24 cellular contexts compared by ENCODE assay signal in the genomic region with DNA sequence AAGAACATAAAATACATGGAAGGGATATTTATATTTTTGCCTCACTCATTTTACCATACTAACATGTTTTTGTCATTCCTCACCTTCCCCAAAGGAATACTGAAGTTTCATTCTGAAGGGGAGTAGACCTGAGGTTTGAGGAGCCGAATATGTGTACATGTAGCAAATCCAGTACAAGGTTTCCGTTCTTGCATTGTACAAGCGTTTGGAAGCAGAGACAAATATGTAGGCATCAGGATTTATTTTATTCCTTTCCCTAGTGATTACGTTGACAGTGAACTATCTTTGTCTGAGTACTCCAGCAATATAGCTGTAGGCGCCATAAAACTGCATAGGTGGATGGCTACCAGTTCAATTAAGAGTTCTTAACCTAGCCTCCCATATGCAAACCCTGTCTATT.
DNase-seq lines count a peak whose midpoint lies in the region; ATAC-seq and TF ChIP-seq lines count a peak whose summit lies in the region.
"Had no signal": no experiment of that assay in that cellular context is flagged by ENCODE, and none has a peak within 500 bp of the region (broad histone marks: within the 10 kb centered on the region; RNA-seq: fewer than 3 reads in every experiment).

No MANE protein-coding gene starts in this region.

- H3K4me3 Mint-ChIP-seq in effector memory CD8-positive, alpha-beta T cell: no peak overlapping the region
- H3K4me3 Mint-ChIP-seq: CD4-positive, alpha-beta T cell; H9; HFFc6; IgD-negative memory B cell had no signal

- H3K9ac ChIP-seq in adipocyte (ENCODE audit: low read length): peak overlapping the region; percentile 2
- H3K9ac ChIP-seq: BLaER1 had no signal

- H3K27ac Mint-ChIP-seq in effector memory CD8-positive, alpha-beta T cell: no peak overlapping the region
- H3K27ac Mint-ChIP-seq: CD4-positive, alpha-beta T cell; H9; HFFc6; IgD-negative memory B cell had no signal

- no peaks in the 10 kb centered on the region for H3K27me3 Mint-ChIP-seq in effector memory CD8-positive, alpha-beta T cell
- H3K27me3 Mint-ChIP-seq: CD4-positive, alpha-beta T cell had no signal

- no peaks in the 10 kb centered on the region for H3K9me3 ChIP-seq in adipocyte (ENCODE audit: control insufficient read depth, low read length)
- H3K9me3 ChIP-seq in prostate gland: no peaks in the 10 kb centered on the region
- H3K9me3 ChIP-seq: A549, BLaER1, Caco-2 had no signal

- H3K27me3 ChIP-seq in adipocyte (replicated peaks; ENCODE audit: control insufficient read depth, insufficient read depth, low read length): no peaks in the 10 kb centered on the region
- H3K27me3 ChIP-seq in prostate gland (replicated peaks; ENCODE audit: insufficient read depth): no peaks in the 10 kb centered on the region
- H3K27me3 ChIP-seq: BLaER1 had no signal

- 91% methylated on average over 5 of the region's 5 CpGs for WGBS in prostate gland

- H3K36me3 ChIP-seq in adipocyte (ENCODE audit: control insufficient read depth, insufficient read depth, low read length, severe bottlenecking) (no peaks in the 10 kb centered on the region), prostate gland (no peaks in the 10 kb centered on the region)
- H3K36me3 ChIP-seq: BLaER1 had no signal

- no peaks in the 10 kb centered on the region for H3K36me3 Mint-ChIP-seq in effector memory CD8-positive, alpha-beta T cell (ENCODE audit: insufficient read depth)
- H3K36me3 Mint-ChIP-seq: IgD-negative memory B cell had no signal

- intact Hi-C loops in prostate gland (cut with DNase I): no loop called here

- TF ChIP-seq CTCF in prostate gland (IDR thresholded peaks at IDR 0.05): no peak

- no peak for TF ChIP-seq POLR2A in prostate gland (IDR thresholded peaks at IDR 0.05)

- peaks cover 8 to 31% of the 10 kb centered on the region in 2 donors for H3K4me1 Mint-ChIP-seq in effector memory CD8-positive, alpha-beta T cell (ENCODE audit: low read depth in 2 of 2)

- H3K4me3 ChIP-seq in adipocyte (ENCODE audit: low read length) (peak overlapping the region; percentile 23), prostate gland (no peak overlapping the region)
- H3K4me3 ChIP-seq: A549, BLaER1, GM12878, PC-9 had no signal

- H3K27ac ChIP-seq in cingulate gyrus (ENCODE audit: low read depth, low read length): peak overlapping the region; percentile 67
- H3K27ac ChIP-seq in temporal lobe (ENCODE audit: low read depth, low read length): peak overlapping the region; percentile 58
- no peak overlapping the region for H3K27ac ChIP-seq in prostate gland
- H3K27ac ChIP-seq: A549, BLaER1, PC-9 had no signal

- H3K4me1 ChIP-seq in adipocyte (ENCODE audit: control insufficient read depth, insufficient read depth, low read length) (peaks cover 45% of the 10 kb centered on the region), prostate gland (replicated peaks) (no peaks in the 10 kb centered on the region)

- no peaks in the 10 kb centered on the region for H3K9me3 Mint-ChIP-seq in effector memory CD8-positive, alpha-beta T cell
- H3K9me3 Mint-ChIP-seq: CD4-positive, alpha-beta T cell; H9; HFFc6; IgD-negative memory B cell had no signal

- DNase-seq in adipocyte (ENCODE audit: low read depth) (no peak), globus pallidus (ENCODE audit: low spot score) (peak; percentile 58), AG08395 (ENCODE audit: low spot score) (no peak), NCI-H510A (lab: John Stamatoyannopoulos, UW) (no peak), prostate gland (ENCODE audit: low spot score) (no peak)
- DNase-seq in effector memory CD8-positive, alpha-beta T cell: no peak
- DNase-seq: Caco-2; CD4-positive, alpha-beta T cell; DMS 273 treated with DMSO at 0.1 percent for 48 hours; DMS79 treated with DMSO at 0.1 percent for 48 hours; H9; HFFc6; NCI-H187; NCI-H2107; NCI-H748 treated with DMSO at 0.1 percent for 48 hours; PC-9; RPMI8226; SHP77 treated with DMSO at 0.1 percent for 48 hours had no signal

- ATAC-seq in effector memory CD8-positive, alpha-beta T cell (replicated peaks): no peak
- ATAC-seq: A549, GM12878 had no signal

Comparison
In these comparisons a context has a peak if more than half of its experiments do, and no peak if none do; other contexts are left out.
1. H3K27ac ChIP-seq: peak in cingulate gyrus (single experiment) and temporal lobe (single experiment); none in prostate gland (0 of 2).